ENCODE assay signal across 1 cellular context in the genomic region with DNA sequence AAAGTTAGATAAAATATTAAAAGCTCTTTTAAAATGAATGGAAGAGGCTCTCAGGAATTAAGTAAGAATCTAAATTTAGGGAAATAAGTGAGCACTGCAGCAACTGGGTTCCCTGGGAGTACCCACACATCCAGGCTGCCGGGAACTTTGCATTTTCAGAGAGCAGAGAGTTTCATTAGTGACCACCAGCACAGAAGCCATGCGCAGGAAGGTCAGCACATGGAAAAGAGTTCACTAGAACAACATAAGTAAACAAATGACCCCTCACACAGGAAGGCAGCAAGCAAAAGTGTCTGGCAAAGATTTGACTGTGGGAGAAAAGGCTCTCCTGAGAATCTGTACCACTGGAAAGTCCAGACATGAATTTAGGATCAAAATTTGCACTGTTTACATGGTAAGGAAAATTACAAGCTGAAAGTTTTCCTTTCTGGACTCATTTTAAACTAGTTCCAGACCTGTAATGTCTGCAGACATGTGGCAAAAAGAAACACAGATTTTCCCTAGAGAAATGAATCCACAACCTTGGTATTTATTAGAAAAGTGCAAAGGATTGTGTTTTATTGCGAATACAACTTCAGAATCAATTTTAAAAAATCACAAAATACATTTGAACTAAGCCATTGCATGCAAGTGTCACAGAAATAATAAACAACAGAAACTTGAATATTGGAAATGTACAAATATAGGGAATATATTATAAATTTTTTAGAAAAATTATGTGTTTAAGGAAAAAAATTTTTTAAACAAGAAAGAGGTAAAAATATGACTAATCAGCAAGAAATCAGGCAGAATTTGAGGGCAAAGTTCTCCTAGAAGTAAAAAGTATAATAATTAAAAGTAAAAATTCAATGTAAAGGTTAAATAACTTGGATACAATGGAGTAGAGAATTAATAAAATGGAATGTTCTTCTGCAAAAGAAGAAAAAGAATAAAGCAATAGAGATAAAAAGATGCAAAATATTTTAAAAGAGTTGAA.
TF ChIP-seq lines count a peak whose summit lies in the region.

No MANE protein-coding gene starts in this region.

TF ChIP-seq in IMR-90, 13 proteins besides CTCF, POLR2A, EP300 and RAD21:
- TF ChIP-seq MAFK (IDR thresholded peaks at IDR 0.05; ENCODE audit: low read depth, low read length) (peak; percentile 31; the same call in 1 of the 2 replicates), MXI1 (IDR thresholded peaks at IDR 0.05; ENCODE audit: borderline replicate concordance, low read depth, low read length) (no peak)
